In genomic region chr6:117568247-117568646, GRCh38 we compare ENCODE assay signal across 24 cellular contexts. TPM values are rescaled to one million over a fixed set of nuclear protein-coding genes. Genes with fewer than 3 reads are reported as not detected.
DNase-seq lines count a peak whose midpoint lies in the region; ATAC-seq, FAIRE-seq and TF ChIP-seq lines count a peak whose summit lies in the region.
"Had no signal": no experiment of that assay in that cellular context is flagged by ENCODE, and none has a peak within 500 bp of the region (broad histone marks: within the 10 kb centered on the region; RNA-seq: fewer than 3 reads in every experiment).

No MANE protein-coding gene starts in this region.

- intact Hi-C loops in K562 (cut with micrococcal nuclease) = no loop called here

- 93% methylated on average over 2 of the region's 2 CpGs for WGBS in A549 (ENCODE audit: missing lambda C conversion rate)
- 94% methylated on average over 2 of the region's 2 CpGs for WGBS in K562 (ENCODE audit: insufficient coverage, low coverage, missing lambda C conversion rate)

- CTCF ChIA-PET in A549 (lab: Yijun Ruan, JAX) (interaction anchor here (0.8 to 3.9 kb wide), 2 partner anchors 12 to 119 kb away, joined by 3 to 13 read pairs; no protein-coding TSS in a partner anchor), K562 (lab: Yijun Ruan, JAX; ENCODE audit: low intra/inter-chr PET ratio) (no interaction called here)

- no peaks in the 10 kb centered on the region for H3K27me3 ChIP-seq in K562 (ENCODE audit: control insufficient read depth in 2 of 2, insufficient read depth in 2 of 2, low read length in 2 of 2)
- H3K27me3 ChIP-seq: BE2C; BLaER1 treated with 17β-estradiol and CSF1 and Interleukin-3, amounts not matched to agents 10 nM and 100 nM had no signal

- in situ Hi-C loops in K562 (cut with MboI) = no loop called here

- no peaks in the 10 kb centered on the region for H3K9me3 ChIP-seq in A549
- H3K9me3 ChIP-seq in K562 (replicated peaks; ENCODE audit: control insufficient read depth, insufficient read depth, low read depth, low read length) = no peaks in the 10 kb centered on the region
- H3K9me3 ChIP-seq: BE2C; BLaER1 treated with 17β-estradiol and CSF1 and Interleukin-3, amounts not matched to agents 10 nM and 100 nM had no signal

- peaks cover 80% of the 10 kb centered on the region for H3K36me3 Mint-ChIP-seq in activated T-cell treated with anti-CD3 and anti-CD28 coated beads, Interleukin-2, amount 50 U/mL, for 24 hours (ENCODE audit: low read depth)

- no peaks in the 10 kb centered on the region for H3K27me3 Mint-ChIP-seq in activated T-cell treated with anti-CD3 and anti-CD28 coated beads, Interleukin-2, amount 50 U/mL, for 24 hours
- H3K27me3 Mint-ChIP-seq in stimulated activated naive CD8-positive, alpha-beta T cell treated with anti-CD3 and anti-CD28 coated beads, Interleukin-15, amount 100 ng/mL, for 72 hours = no peaks in the 10 kb centered on the region
- H3K27me3 Mint-ChIP-seq: CD4-positive, alpha-beta T cell had no signal

- TF ChIP-seq POLR2A in A549 (IDR thresholded peaks at IDR 0.05; ENCODE audit: low read length) (no peak), K562 (conservative IDR thresholded peaks at IDR 0.05) (no peak)

- H3K4me3 Mint-ChIP-seq in activated T-cell treated with anti-CD3 and anti-CD28 coated beads, Interleukin-2, amount 50 U/mL, for 24 hours = no peak overlapping the region
- H3K4me3 Mint-ChIP-seq in stimulated activated naive CD8-positive, alpha-beta T cell treated with anti-CD3 and anti-CD28 coated beads, Interleukin-15, amount 100 ng/mL, for 72 hours = no peak overlapping the region
- H3K4me3 Mint-ChIP-seq: CD14-positive monocyte; CD4-positive, alpha-beta T cell; CD8-positive, alpha-beta memory T cell; GM23338; H9 had no signal

- peaks cover 85% of the 10 kb centered on the region for H3K36me3 ChIP-seq in K562 (ENCODE audit: control insufficient read depth, insufficient read depth, low read length)

- H3K9me3 Mint-ChIP-seq in activated T-cell treated with anti-CD3 and anti-CD28 coated beads, Interleukin-2, amount 50 U/mL, for 24 hours = no peaks in the 10 kb centered on the region
- H3K9me3 Mint-ChIP-seq in stimulated activated naive CD8-positive, alpha-beta T cell treated with anti-CD3 and anti-CD28 coated beads, Interleukin-15, amount 100 ng/mL, for 72 hours = no peaks in the 10 kb centered on the region
- H3K9me3 Mint-ChIP-seq: CD14-positive monocyte; CD4-positive, alpha-beta T cell; CD8-positive, alpha-beta memory T cell; GM23338; H9 had no signal

- H4K20me1 ChIP-seq in K562 (replicated peaks; ENCODE audit: control insufficient read depth, insufficient read depth, low read length) = no peaks in the 10 kb centered on the region

- H3K9ac ChIP-seq in K562 (ENCODE audit: insufficient read depth in 1 of 2, low read depth in 2 of 2, low read length in 2 of 2) = no peak overlapping the region
- H3K9ac ChIP-seq: BLaER1 treated with 17β-estradiol and CSF1 and Interleukin-3, amounts not matched to agents 10 nM and 100 nM had no signal

- FAIRE-seq in A549 (lab: Jason Lieb, UNC) = no peak
- no peak for FAIRE-seq in K562 (lab: Jason Lieb, UNC)
- FAIRE-seq: A204.1, D721Med, GM12878 had no signal

- H3K4me3 ChIP-seq in A549 = no peak overlapping the region
- no peak overlapping the region for H3K4me3 ChIP-seq in K562
- H3K4me3 ChIP-seq: BLaER1 treated with 17β-estradiol and CSF1 and Interleukin-3, amounts not matched to agents 10 nM and 100 nM; GM12878; GM23338 had no signal

- ATAC-seq in A549 = no peak
- ATAC-seq in K562 = no peak
- ATAC-seq in stimulated activated naive CD8-positive, alpha-beta T cell treated with anti-CD3 and anti-CD28 coated beads, Interleukin-15, amount 100 ng/mL, for 72 hours = no peak
- ATAC-seq: GM12878, GM23338, HCT116 had no signal

- H2AFZ ChIP-seq in K562 (ENCODE audit: low read depth, low read length) = no peak overlapping the region
- H2AFZ ChIP-seq: GM23338 had no signal

- TF ChIP-seq CTCF in A549 (IDR thresholded peaks at IDR 0.05) = no peak
- TF ChIP-seq CTCF in K562 (IDR thresholded peaks at IDR 0.05 in 2 of 3, conservative IDR thresholded peaks at IDR 0.05 in 1 of 3; ENCODE audit: insufficient read depth in 2 of 3, low read depth in 1 of 3, low read length in 3 of 3) = no peak

- H3K79me2 ChIP-seq in K562 (ENCODE audit: control insufficient read depth, insufficient read depth, low read length) = no peaks in the 10 kb centered on the region

- H3K9me1 ChIP-seq in K562 (ENCODE audit: control insufficient read depth, insufficient read depth, low read length) = no peaks in the 10 kb centered on the region

- H3K27ac Mint-ChIP-seq in activated T-cell treated with anti-CD3 and anti-CD28 coated beads, Interleukin-2, amount 50 U/mL, for 24 hours = peak overlapping the region; percentile 81
- no peak overlapping the region for H3K27ac Mint-ChIP-seq in stimulated activated naive CD8-positive, alpha-beta T cell treated with anti-CD3 and anti-CD28 coated beads, Interleukin-15, amount 100 ng/mL, for 72 hours
- H3K27ac Mint-ChIP-seq: CD4-positive, alpha-beta T cell; GM23338; H9 had no signal

- POLR2A ChIA-PET in A549 (lab: Yijun Ruan, JAX) (no interaction called here), K562 (lab: Yijun Ruan, JAX) (interaction anchor here (0.7 kb wide), 1 partner anchor 22 kb away, joined by 3 read pairs; no protein-coding TSS in a partner anchor)

- no peak for DNase-seq in activated T-cell treated with anti-CD3 and anti-CD28 coated beads, Interleukin-2, amount 50 U/mL, for 24 hours
- no peak for DNase-seq in activated T-cell treated with anti-CD3 and anti-CD28 coated beads, Interleukin-2, amount 50 U/mL, for 1 hour
- no peak for DNase-seq in A549 (ENCODE audit: low read depth in 1 of 2, low spot score in 1 of 2)
- DNase-seq in K562 (ENCODE audit: extremely low read depth in 1 of 4, low spot score in 3 of 4) = no peak
- no peak for DNase-seq in stimulated activated naive CD8-positive, alpha-beta T cell treated with anti-CD3 and anti-CD28 coated beads, Interleukin-15, amount 100 ng/mL, for 72 hours
- DNase-seq in retina = no peak
- DNase-seq: ACHN; AML-193; BE2C; CD4-positive, alpha-beta T cell; CD8-positive, alpha-beta memory T cell; DMS 273 treated with DMSO at 0.1 percent for 48 hours; DMS79; EL; GDM1; H9 had no signal

- H3K27ac ChIP-seq in A549 (no peak overlapping the region), K562 (ENCODE audit: extremely low read depth, low read depth, low read length) (no peak overlapping the region)
- H3K27ac ChIP-seq: 22Rv1; BLaER1 treated with 17β-estradiol and CSF1 and Interleukin-3, amounts not matched to agents 10 nM and 100 nM had no signal

- H3K4me2 ChIP-seq in A549 (no peak overlapping the region), K562 (ENCODE audit: insufficient read depth, low read length) (no peak overlapping the region)
- H3K4me2 ChIP-seq: BLaER1 treated with 17β-estradiol and CSF1 and Interleukin-3, amounts not matched to agents 10 nM and 100 nM; GM23338 had no signal

- H3K4me1 Mint-ChIP-seq in activated T-cell treated with anti-CD3 and anti-CD28 coated beads, Interleukin-2, amount 50 U/mL, for 24 hours (ENCODE audit: low read depth) = peaks cover 18% of the 10 kb centered on the region
- H3K4me1 Mint-ChIP-seq in stimulated activated naive CD8-positive, alpha-beta T cell treated with anti-CD3 and anti-CD28 coated beads, Interleukin-15, amount 100 ng/mL, for 72 hours = no peaks in the 10 kb centered on the region
- H3K4me1 Mint-ChIP-seq: CD14-positive monocyte, GM23338 had no signal

- no TSS peak for BruUV-seq in K562 (replicated peaks; lab: Mats Ljungman, UMichigan)

- no peaks in the 10 kb centered on the region for H3K4me1 ChIP-seq in A549
- H3K4me1 ChIP-seq in K562 (replicated peaks in 1 of 2; ENCODE audit: control insufficient read depth in 2 of 2, insufficient read depth in 2 of 2, low read length in 2 of 2) = peaks cover 0 to 8% of the 10 kb centered on the region in 2 experiments; a peak in 2 of 5 replicates
- H3K4me1 ChIP-seq: BE2C; BLaER1 treated with 17β-estradiol and CSF1 and Interleukin-3, amounts not matched to agents 10 nM and 100 nM had no signal

- TF ChIP-seq RAD21 in A549 (conservative IDR thresholded peaks at IDR 0.05 in 1 of 2, IDR thresholded peaks at IDR 0.05 in 1 of 2) (no peak), K562 (CRISPR knock-in tag; conservative IDR thresholded peaks at IDR 0.05 in 1 of 2, IDR thresholded peaks at IDR 0.05 in 1 of 2) (no peak)

- no peak for TF ChIP-seq EP300 in A549 (IDR thresholded peaks at IDR 0.05)
- no peak for TF ChIP-seq EP300 in K562 (IDR thresholded peaks at IDR 0.05; ENCODE audit: low read length)

TF ChIP-seq in A549, 52 proteins besides CTCF, POLR2A, EP300 and RAD21 (continues in another document):
- peak; percentile 68 for TF ChIP-seq MAFK (IDR thresholded peaks at IDR 0.05; ENCODE audit: partially characterized antibody)

TF ChIP-seq in K562, 482 proteins besides CTCF, POLR2A, EP300 and RAD21 (continues in another document):
- TF ChIP-seq TRIM24 (IDR thresholded peaks at IDR 0.05) (no peak), TARDBP (IDR thresholded peaks at IDR 0.05) (no peak), ZNF324 (CRISPR knock-in tag; IDR thresholded peaks at IDR 0.05) (no peak), EP400 (IDR thresholded peaks at IDR 0.05) (no peak), C11orf30 (IDR thresholded peaks at IDR 0.05; ENCODE audit: low read depth) (peak; percentile 57)

RNA-seq across cellular contexts. Expression of gene GOPC, which starts 34.1 kb away (rescaled TPM):
- polyA plus RNA-seq in A549 (2011; rRNA removed) (27.8 and 38.9 TPM in 2 replicates), A549 (2017; fragmentation: RNase III; extraction: RNeasy Plus Mini Kit Qiagen cat#74134 plus additional on column Dnase treatment) (30.7 to 33.1 TPM (median 33.0 TPM) in 3 replicates), K562 (2011; rRNA removed) (17.0 and 28.8 TPM in 2 replicates), K562 (2014; fragmentation: Illumina TruSeq; extraction: Trizol) (21.8 and 27.0 TPM in 2 replicates), K562 (2014; fragmentation: Nextera tagmentation; extraction: Ambion mirVana) (10 to 100 TPM in 1 of 2 experiments, 1 to 10 TPM in 1; 10.0 to 12.2 TPM), K562 (2014; rRNA removed) (24.2 and 27.3 TPM in 2 replicates)
- polyA plus RNA-seq in A549 (2012; cell fraction: cytosol; rRNA removed) = 7.0 and 7.8 TPM in 2 replicates
- 4.9 and 6.8 TPM in 2 replicates for polyA plus RNA-seq in A549 (2012; cell fraction: nucleus; rRNA removed)
- 9.4 and 9.8 TPM in 2 replicates for polyA minus RNA-seq in A549 (2011; rRNA and poly(A)+ RNA removed)
- 7.2 and 21.1 TPM in 2 replicates for total RNA-seq in K562 (2011; cell fraction: chromatin; rRNA removed; ENCODE audit: low replicate concordance)
- total RNA-seq in K562 (2011; cell fraction: nucleolus; rRNA removed) = 5.7 and 7.8 TPM in 2 replicates
- 10.5 and 16.4 TPM in 2 replicates for total RNA-seq in K562 (2011; cell fraction: nucleoplasm; rRNA removed)
- total RNA-seq in K562 (2014; rRNA removed) (21.1 and 22.1 TPM in 2 replicates), K562 (2014; rRNA removed; fragmentation: Illumina TruSeq; extraction: Trizol) (32.2 and 35.0 TPM in 2 replicates), K562 (2015; rRNA removed; fragmentation: Illumina TruSeq; extraction: Trizol) (27.0 and 28.7 TPM in 2 replicates), K562 (2021) (24.0 and 25.6 TPM in 2 replicates)
- polyA plus RNA-seq in K562 (2011; cell fraction: cytosol; rRNA removed) = 5.2 and 7.1 TPM in 2 replicates
- polyA plus RNA-seq in K562 (2011; cell fraction: nucleus; rRNA removed) = 16.7 and 19.5 TPM in 2 replicates
- polyA plus RNA-seq in K562 (2012) = 15.0 and 20.3 TPM in 2 replicates
- 23.5 and 27.5 TPM in 2 replicates for polyA minus RNA-seq in K562 (2011; rRNA and poly(A)+ RNA removed)
- polyA minus RNA-seq in K562 (2011; cell fraction: cytosol; rRNA and poly(A)+ RNA removed) = 11.5 and 13.2 TPM in 2 replicates
- polyA minus RNA-seq in K562 (2011; cell fraction: nucleus; rRNA and poly(A)+ RNA removed) = 18.0 and 23.9 TPM in 2 replicates
